ENCODE assay signal across 1 cellular context in genomic region chr12:237026-237815, GRCh38.
TF ChIP-seq lines count a peak whose summit lies in the region.

No MANE protein-coding gene starts in this region.

TF ChIP-seq in HepG2, 621 proteins besides CTCF, POLR2A, EP300 and RAD21 (continued from another document and continues in another):
- no peak for TF ChIP-seq AFF4 (CRISPR knock-in tag; IDR thresholded peaks at IDR 0.05)
- 0 out of 2 replicates have a peak, but pooled peaks have one; percentile 27 for TF ChIP-seq ZFX (CRISPR knock-in tag; IDR thresholded peaks at IDR 0.05; ENCODE audit: low read depth)
- no peak for TF ChIP-seq ARID2 (CRISPR knock-in tag; IDR thresholded peaks at IDR 0.05; ENCODE audit: borderline replicate concordance)
- TF ChIP-seq E2F5 (CRISPR knock-in tag; conservative IDR thresholded peaks at IDR 0.05): no peak
- no peak for TF ChIP-seq EED (CRISPR knock-in tag; IDR thresholded peaks at IDR 0.05)
- TF ChIP-seq ZNF33A (CRISPR knock-in tag; IDR thresholded peaks at IDR 0.05; ENCODE audit: borderline replicate concordance): no peak
- no peak for TF ChIP-seq ERF (CRISPR knock-in tag; IDR thresholded peaks at IDR 0.05)
- TF ChIP-seq MTF2 (CRISPR knock-in tag; IDR thresholded peaks at IDR 0.05; ENCODE audit: borderline replicate concordance): no peak
- no peak for TF ChIP-seq REXO4 (CRISPR knock-in tag; IDR thresholded peaks at IDR 0.05; ENCODE audit: borderline replicate concordance)
- 0 out of 2 replicates have a peak, but pooled peaks have one; percentile 21 for TF ChIP-seq HOXA3 (CRISPR knock-in tag; IDR thresholded peaks at IDR 0.05)
- TF ChIP-seq ZSCAN21 (CRISPR knock-in tag; IDR thresholded peaks at IDR 0.05; ENCODE audit: borderline replicate concordance): no peak
- TF ChIP-seq KMT2B (CRISPR knock-in tag; IDR thresholded peaks at IDR 0.05): 0 out of 2 replicates have a peak, but pooled peaks have one; percentile 22
- no peak for TF ChIP-seq NAIF1 (CRISPR knock-in tag; IDR thresholded peaks at IDR 0.05; ENCODE audit: borderline replicate concordance)
- TF ChIP-seq PITX1 (CRISPR knock-in tag; IDR thresholded peaks at IDR 0.05): no peak
- TF ChIP-seq TAF1 (CRISPR knock-in tag; IDR thresholded peaks at IDR 0.05): 0 out of 2 replicates have a peak, but pooled peaks have one; percentile 14
- TF ChIP-seq ETV6 (CRISPR knock-in tag; conservative IDR thresholded peaks at IDR 0.05): no peak
- TF ChIP-seq ZMYM2 (CRISPR knock-in tag; IDR thresholded peaks at IDR 0.05): no peak; the same call in 1 of the 2 replicates
- TF ChIP-seq ZNF333 (CRISPR knock-in tag; IDR thresholded peaks at IDR 0.05; ENCODE audit: borderline replicate concordance): no peak
- no peak for TF ChIP-seq XRCC5 (optimal IDR thresholded peaks at IDR 0.05; ENCODE audit: low read length)
- TF ChIP-seq ZNF232 (CRISPR knock-in tag; IDR thresholded peaks at IDR 0.05; ENCODE audit: borderline replicate concordance): no peak
- TF ChIP-seq, protein P1, sequence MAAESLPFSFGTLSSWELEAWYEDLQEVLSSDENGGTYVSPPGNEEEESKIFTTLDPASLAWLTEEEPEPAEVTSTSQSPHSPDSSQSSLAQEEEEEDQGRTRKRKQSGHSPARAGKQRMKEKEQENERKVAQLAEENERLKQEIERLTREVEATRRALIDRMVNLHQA (CRISPR knock-in tag; IDR thresholded peaks at IDR 0.05): no peak
- TF ChIP-seq EZH2 (conservative IDR thresholded peaks at IDR 0.05; ENCODE audit: low read depth, low read length): no peak
- peak; percentile 54 for TF ChIP-seq SP4 (CRISPR knock-in tag; IDR thresholded peaks at IDR 0.05)
- TF ChIP-seq, protein P2, sequence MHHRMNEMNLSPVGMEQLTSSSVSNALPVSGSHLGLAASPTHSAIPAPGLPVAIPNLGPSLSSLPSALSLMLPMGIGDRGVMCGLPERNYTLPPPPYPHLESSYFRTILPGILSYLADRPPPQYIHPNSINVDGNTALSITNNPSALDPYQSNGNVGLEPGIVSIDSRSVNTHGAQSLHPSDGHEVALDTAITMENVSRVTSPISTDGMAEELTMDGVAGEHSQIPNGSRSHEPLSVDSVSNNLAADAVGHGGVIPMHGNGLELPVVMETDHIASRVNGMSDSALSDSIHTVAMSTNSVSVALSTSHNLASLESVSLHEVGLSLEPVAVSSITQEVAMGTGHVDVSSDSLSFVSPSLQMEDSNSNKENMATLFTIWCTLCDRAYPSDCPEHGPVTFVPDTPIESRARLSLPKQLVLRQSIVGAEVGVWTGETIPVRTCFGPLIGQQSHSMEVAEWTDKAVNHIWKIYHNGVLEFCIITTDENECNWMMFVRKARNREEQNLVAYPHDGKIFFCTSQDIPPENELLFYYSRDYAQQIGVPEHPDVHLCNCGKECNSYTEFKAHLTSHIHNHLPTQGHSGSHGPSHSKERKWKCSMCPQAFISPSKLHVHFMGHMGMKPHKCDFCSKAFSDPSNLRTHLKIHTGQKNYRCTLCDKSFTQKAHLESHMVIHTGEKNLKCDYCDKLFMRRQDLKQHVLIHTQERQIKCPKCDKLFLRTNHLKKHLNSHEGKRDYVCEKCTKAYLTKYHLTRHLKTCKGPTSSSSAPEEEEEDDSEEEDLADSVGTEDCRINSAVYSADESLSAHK (CRISPR knock-in tag; IDR thresholded peaks at IDR 0.05; ENCODE audit: borderline replicate concordance): no peak
- TF ChIP-seq ZNF589 (CRISPR knock-in tag; conservative IDR thresholded peaks at IDR 0.05): no peak
- peak; percentile 49; the same call in 1 of the 2 replicates for TF ChIP-seq HDAC1 (CRISPR knock-in tag; IDR thresholded peaks at IDR 0.05)
- no peak for TF ChIP-seq ZNF784 (CRISPR knock-in tag; IDR thresholded peaks at IDR 0.05; ENCODE audit: borderline replicate concordance)
- TF ChIP-seq ZNF83 (CRISPR knock-in tag; IDR thresholded peaks at IDR 0.05; ENCODE audit: borderline replicate concordance): no peak
- TF ChIP-seq AHR (CRISPR knock-in tag; IDR thresholded peaks at IDR 0.05): no peak
- no peak for TF ChIP-seq CBX2 (IDR thresholded peaks at IDR 0.05; ENCODE audit: low read depth, low read length)
- TF ChIP-seq CBX2 (CRISPR knock-in tag; IDR thresholded peaks at IDR 0.05; ENCODE audit: low read depth): no peak
- no peak for TF ChIP-seq ZNF652 (CRISPR knock-in tag; IDR thresholded peaks at IDR 0.05; ENCODE audit: borderline replicate concordance, low read depth)
- no peak for TF ChIP-seq PHB2 (IDR thresholded peaks at IDR 0.05; ENCODE audit: partially characterized antibody)
- TF ChIP-seq FOXK2 (IDR thresholded peaks at IDR 0.05): no peak
- TF ChIP-seq NRL (CRISPR knock-in tag; IDR thresholded peaks at IDR 0.05; ENCODE audit: borderline replicate concordance): no peak
- TF ChIP-seq ZNF329 (CRISPR knock-in tag; IDR thresholded peaks at IDR 0.05; ENCODE audit: low read depth): no peak
- TF ChIP-seq, protein P3, sequence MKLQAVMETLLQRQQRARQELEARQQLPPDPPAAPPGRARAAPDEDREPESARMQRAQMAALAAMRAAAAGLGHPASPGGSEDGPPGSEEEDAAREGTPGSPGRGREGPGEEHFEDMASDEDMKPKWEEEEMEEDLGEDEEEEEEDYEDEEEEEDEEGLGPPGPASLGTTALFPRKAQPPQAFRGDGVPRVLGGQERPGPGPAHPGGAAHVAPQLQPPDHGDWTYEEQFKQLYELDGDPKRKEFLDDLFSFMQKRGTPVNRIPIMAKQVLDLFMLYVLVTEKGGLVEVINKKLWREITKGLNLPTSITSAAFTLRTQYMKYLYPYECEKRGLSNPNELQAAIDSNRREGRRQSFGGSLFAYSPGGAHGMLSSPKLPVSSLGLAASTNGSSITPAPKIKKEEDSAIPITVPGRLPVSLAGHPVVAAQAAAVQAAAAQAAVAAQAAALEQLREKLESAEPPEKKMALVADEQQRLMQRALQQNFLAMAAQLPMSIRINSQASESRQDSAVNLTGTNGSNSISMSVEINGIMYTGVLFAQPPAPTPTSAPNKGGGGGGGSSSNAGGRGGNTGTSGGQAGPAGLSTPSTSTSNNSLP (IDR thresholded peaks at IDR 0.05; ENCODE audit: low read depth, low read length): no peak
- TF ChIP-seq, protein P4, sequence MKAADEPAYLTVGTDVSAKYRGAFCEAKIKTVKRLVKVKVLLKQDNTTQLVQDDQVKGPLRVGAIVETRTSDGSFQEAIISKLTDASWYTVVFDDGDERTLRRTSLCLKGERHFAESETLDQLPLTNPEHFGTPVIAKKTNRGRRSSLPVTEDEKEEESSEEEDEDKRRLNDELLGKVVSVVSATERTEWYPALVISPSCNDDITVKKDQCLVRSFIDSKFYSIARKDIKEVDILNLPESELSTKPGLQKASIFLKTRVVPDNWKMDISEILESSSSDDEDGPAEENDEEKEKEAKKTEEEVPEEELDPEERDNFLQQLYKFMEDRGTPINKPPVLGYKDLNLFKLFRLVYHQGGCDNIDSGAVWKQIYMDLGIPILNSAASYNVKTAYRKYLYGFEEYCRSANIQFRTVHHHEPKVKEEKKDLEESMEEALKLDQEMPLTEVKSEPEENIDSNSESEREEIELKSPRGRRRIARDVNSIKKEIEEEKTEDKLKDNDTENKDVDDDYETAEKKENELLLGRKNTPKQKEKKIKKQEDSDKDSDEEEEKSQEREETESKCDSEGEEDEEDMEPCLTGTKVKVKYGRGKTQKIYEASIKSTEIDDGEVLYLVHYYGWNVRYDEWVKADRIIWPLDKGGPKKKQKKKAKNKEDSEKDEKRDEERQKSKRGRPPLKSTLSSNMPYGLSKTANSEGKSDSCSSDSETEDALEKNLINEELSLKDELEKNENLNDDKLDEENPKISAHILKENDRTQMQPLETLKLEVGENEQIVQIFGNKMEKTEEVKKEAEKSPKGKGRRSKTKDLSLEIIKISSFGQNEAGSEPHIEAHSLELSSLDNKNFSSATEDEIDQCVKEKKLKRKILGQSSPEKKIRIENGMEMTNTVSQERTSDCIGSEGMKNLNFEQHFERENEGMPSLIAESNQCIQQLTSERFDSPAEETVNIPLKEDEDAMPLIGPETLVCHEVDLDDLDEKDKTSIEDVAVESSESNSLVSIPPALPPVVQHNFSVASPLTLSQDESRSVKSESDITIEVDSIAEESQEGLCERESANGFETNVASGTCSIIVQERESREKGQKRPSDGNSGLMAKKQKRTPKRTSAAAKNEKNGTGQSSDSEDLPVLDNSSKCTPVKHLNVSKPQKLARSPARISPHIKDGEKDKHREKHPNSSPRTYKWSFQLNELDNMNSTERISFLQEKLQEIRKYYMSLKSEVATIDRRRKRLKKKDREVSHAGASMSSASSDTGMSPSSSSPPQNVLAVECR (CRISPR knock-in tag; IDR thresholded peaks at IDR 0.05; ENCODE audit: borderline replicate concordance): peak; percentile 56; the same call in 1 of the 2 replicates
- TF ChIP-seq ZMAT3 (CRISPR knock-in tag; conservative IDR thresholded peaks at IDR 0.05): no peak
- no peak for TF ChIP-seq ZNF253 (CRISPR knock-in tag; IDR thresholded peaks at IDR 0.05; ENCODE audit: borderline replicate concordance)
- TF ChIP-seq NFAT5 (CRISPR knock-in tag; IDR thresholded peaks at IDR 0.05): no peak
- no peak for TF ChIP-seq SP1 (IDR thresholded peaks at IDR 0.05)
- no peak for TF ChIP-seq SP1 (CRISPR knock-in tag; IDR thresholded peaks at IDR 0.05)
